Comparison of ENCODE assay signal across 15 cellular contexts in genomic region chr3:29004885-29005599, GRCh38.
DNase-seq lines count a peak whose midpoint lies in the region; ATAC-seq and TF ChIP-seq lines count a peak whose summit lies in the region.
"Had no signal": no experiment of that assay in that cellular context is flagged by ENCODE, and none has a peak within 500 bp of the region (broad histone marks: within the 10 kb centered on the region; RNA-seq: fewer than 3 reads in every experiment).

No MANE protein-coding gene starts in this region.

- H3K4me2 ChIP-seq in KMS-11 (0 out of 2 replicates have a peak overlapping the region, but pooled peaks have one; percentile 17), neuronal stem cell (ENCODE audit: insufficient read depth, low read length, poor library complexity, severe bottlenecking) (no peak overlapping the region)
- H3K4me2 ChIP-seq: PC-9 had no signal

- no peaks in the 10 kb centered on the region for H4K20me1 ChIP-seq in KMS-11 (ENCODE audit: insufficient read depth)

- H3K27me3 ChIP-seq in KMS-11 (ENCODE audit: insufficient read depth, low read depth) (no peaks in the 10 kb centered on the region), neuronal stem cell (ENCODE audit: control insufficient read depth in 3 of 3, insufficient read depth in 3 of 3, low read depth in 1 of 3, low read length in 3 of 3) (no peaks in the 10 kb centered on the region)
- H3K27me3 ChIP-seq: uterus had no signal

- H2BK15ac ChIP-seq in neuronal stem cell (ENCODE audit: low read length), result no peak overlapping the region

- no peaks in the 10 kb centered on the region for H3K79me1 ChIP-seq in neuronal stem cell (ENCODE audit: low read depth, low read length)

- H2BK120ac ChIP-seq in neuronal stem cell (ENCODE audit: low read depth, low read length), result no peak overlapping the region

- H3K4me1 ChIP-seq in KMS-11 (ENCODE audit: low read depth, poor library complexity, severe bottlenecking) (peaks cover 11% of the 10 kb centered on the region), neuronal stem cell (ENCODE audit: control insufficient read depth in 2 of 2, insufficient read depth in 1 of 2, low read depth in 1 of 2, low read length in 2 of 2) (no peaks in the 10 kb centered on the region)
- H3K4me1 ChIP-seq: uterus had no signal

- TF ChIP-seq CTCF in KMS-11 (conservative IDR thresholded peaks at IDR 0.05; ENCODE audit: low read depth, low read length), result no peak

- H3K14ac ChIP-seq in neuronal stem cell (ENCODE audit: low read length), result no peak overlapping the region

- H2AK5ac ChIP-seq in neuronal stem cell (ENCODE audit: low read depth, low read length), result no peak overlapping the region

- H2BK5ac ChIP-seq in neuronal stem cell (ENCODE audit: low read length), result no peak overlapping the region

- no peak overlapping the region for H3K4ac ChIP-seq in neuronal stem cell (ENCODE audit: low read length)

- DNase-seq in neuronal stem cell (ENCODE audit: low spot score), result no peak
- no peak for DNase-seq in iPS-NIHi7 (ENCODE audit: extremely low spot score)
- no peak for DNase-seq in NCI-H1694 treated with DMSO at 0.1 percent for 48 hours (lab: John Stamatoyannopoulos, UW)
- no peak for DNase-seq in stimulated activated CD4-positive, alpha-beta T cell treated with anti-CD3 and anti-CD28 coated beads, Interleukin-4, amount 100 ng/mL, for 1 hour
- DNase-seq: activated CD8-positive, alpha-beta memory T cell treated with anti-CD3 and anti-CD28 coated beads for 24 hours; kidney; natural killer cell; NCI-H187 treated with DMSO at 0.1 percent for 48 hours; PC-9; uterus had no signal

- H3K23ac ChIP-seq in neuronal stem cell (ENCODE audit: low read depth, low read length, poor library complexity), result no peak overlapping the region

- H3K36me3 ChIP-seq in KMS-11 (ENCODE audit: insufficient read depth) (no peaks in the 10 kb centered on the region), neuronal stem cell (replicated peaks in 1 of 2; ENCODE audit: control insufficient read depth in 2 of 2, insufficient read depth in 2 of 2, low read length in 2 of 2) (no peaks in the 10 kb centered on the region)
- H3K36me3 ChIP-seq: uterus had no signal

- no CpG with 5 or more reads among the region's 4 CpGs for WGBS in neuronal stem cell (ENCODE audit: extremely low coverage in 2 of 2, insufficient read length in 2 of 2, insufficient replicate concordance in 1 of 2), 2 donors

- H3K79me2 ChIP-seq in KMS-11 (ENCODE audit: insufficient read depth, low read depth), result no peaks in the 10 kb centered on the region

- no peak overlapping the region for H4K91ac ChIP-seq in neuronal stem cell (ENCODE audit: low read depth, low read length, poor library complexity)

- H3K27ac ChIP-seq in KMS-11 (no peak overlapping the region), neuronal stem cell (replicated peaks; ENCODE audit: low read length) (no peak overlapping the region)
- H3K27ac ChIP-seq: coronary artery, PC-9, uterus had no signal

- no peak overlapping the region for H2BK12ac ChIP-seq in neuronal stem cell (ENCODE audit: low read length)

- no peak overlapping the region for H3K9ac ChIP-seq in KMS-11
- H3K9ac ChIP-seq in neuronal stem cell (ENCODE audit: low read depth, low read length, poor library complexity), result no peak overlapping the region

- H4K8ac ChIP-seq in neuronal stem cell (ENCODE audit: low read depth, low read length), result no peak overlapping the region

- H2AFZ ChIP-seq in KMS-11 (ENCODE audit: low read depth) (no peak overlapping the region), neuronal stem cell (ENCODE audit: low read length) (no peak overlapping the region)
- H2AFZ ChIP-seq: PC-9 had no signal

- H3K9me3 ChIP-seq in neuronal stem cell (replicated peaks in 1 of 2; ENCODE audit: control insufficient read depth in 2 of 2, insufficient read depth in 1 of 2, low read depth in 1 of 2, low read length in 2 of 2), result peaks cover 0 to 2% of the 10 kb centered on the region in 2 donors
- H3K9me3 ChIP-seq: uterus had no signal

- ATAC-seq in GM18870 (IDR thresholded peaks at IDR 0.05; ENCODE audit: unreplicated experiment) (peak; percentile 100), GM21447 (IDR thresholded peaks at IDR 0.05; ENCODE audit: unreplicated experiment) (peak; percentile 97), HG03025 (IDR thresholded peaks at IDR 0.05; ENCODE audit: low FRiP score, unreplicated experiment) (peak; percentile 93)
- ATAC-seq: natural killer cell had no signal

- H3K4me3 ChIP-seq in KMS-11 (IDR thresholded peaks at IDR 0.05; ENCODE audit: insufficient read depth, low read depth, low read length), result no peak overlapping the region
- H3K4me3 ChIP-seq in neuronal stem cell (ENCODE audit: low read length in 2 of 2), result no peak overlapping the region
- H3K4me3 ChIP-seq: coronary artery, PC-9, uterus had no signal

- H3K18ac ChIP-seq in neuronal stem cell (ENCODE audit: low read length), result no peak overlapping the region
